In the genomic region with DNA sequence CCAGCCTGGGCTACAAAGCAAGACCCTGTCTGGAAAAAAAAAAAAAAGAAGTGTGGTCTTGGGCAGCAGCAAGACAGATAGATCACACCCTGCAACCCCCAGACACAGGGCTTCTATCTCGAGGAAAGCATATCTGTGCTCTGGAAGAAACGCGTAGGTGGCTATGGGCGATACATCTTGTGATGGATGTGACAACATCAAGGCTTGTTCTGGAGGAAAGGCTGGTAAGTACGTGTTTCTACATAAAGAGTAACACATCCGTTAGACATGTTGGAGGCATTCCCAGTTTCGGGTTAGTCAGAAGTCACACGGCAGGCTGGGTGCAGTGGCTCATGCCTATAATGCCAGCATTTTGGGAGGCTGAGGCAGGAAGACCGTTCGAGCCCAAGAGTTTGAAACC, we compare ENCODE assay signal across 2 cellular contexts.
A peak's percentile ranks its signal among the peaks of the same experiment; 100 is the strongest.
TF ChIP-seq lines count a peak whose summit lies in the region.

No MANE protein-coding gene starts in this region.

TF ChIP-seq in HCT116, 20 proteins besides CTCF, POLR2A, EP300 and RAD21:
- TF ChIP-seq, protein P1, sequence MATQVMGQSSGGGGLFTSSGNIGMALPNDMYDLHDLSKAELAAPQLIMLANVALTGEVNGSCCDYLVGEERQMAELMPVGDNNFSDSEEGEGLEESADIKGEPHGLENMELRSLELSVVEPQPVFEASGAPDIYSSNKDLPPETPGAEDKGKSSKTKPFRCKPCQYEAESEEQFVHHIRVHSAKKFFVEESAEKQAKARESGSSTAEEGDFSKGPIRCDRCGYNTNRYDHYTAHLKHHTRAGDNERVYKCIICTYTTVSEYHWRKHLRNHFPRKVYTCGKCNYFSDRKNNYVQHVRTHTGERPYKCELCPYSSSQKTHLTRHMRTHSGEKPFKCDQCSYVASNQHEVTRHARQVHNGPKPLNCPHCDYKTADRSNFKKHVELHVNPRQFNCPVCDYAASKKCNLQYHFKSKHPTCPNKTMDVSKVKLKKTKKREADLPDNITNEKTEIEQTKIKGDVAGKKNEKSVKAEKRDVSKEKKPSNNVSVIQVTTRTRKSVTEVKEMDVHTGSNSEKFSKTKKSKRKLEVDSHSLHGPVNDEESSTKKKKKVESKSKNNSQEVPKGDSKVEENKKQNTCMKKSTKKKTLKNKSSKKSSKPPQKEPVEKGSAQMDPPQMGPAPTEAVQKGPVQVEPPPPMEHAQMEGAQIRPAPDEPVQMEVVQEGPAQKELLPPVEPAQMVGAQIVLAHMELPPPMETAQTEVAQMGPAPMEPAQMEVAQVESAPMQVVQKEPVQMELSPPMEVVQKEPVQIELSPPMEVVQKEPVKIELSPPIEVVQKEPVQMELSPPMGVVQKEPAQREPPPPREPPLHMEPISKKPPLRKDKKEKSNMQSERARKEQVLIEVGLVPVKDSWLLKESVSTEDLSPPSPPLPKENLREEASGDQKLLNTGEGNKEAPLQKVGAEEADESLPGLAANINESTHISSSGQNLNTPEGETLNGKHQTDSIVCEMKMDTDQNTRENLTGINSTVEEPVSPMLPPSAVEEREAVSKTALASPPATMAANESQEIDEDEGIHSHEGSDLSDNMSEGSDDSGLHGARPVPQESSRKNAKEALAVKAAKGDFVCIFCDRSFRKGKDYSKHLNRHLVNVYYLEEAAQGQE (IDR thresholded peaks at IDR 0.05; ENCODE audit: low read depth), result no peak
- TF ChIP-seq TCF7L2 (IDR thresholded peaks at IDR 0.05; ENCODE audit: borderline replicate concordance, extremely low read depth, insufficient read depth, insufficient read length) (no peak), JUND (IDR thresholded peaks at IDR 0.05) (peak; percentile 55), ELF1 (IDR thresholded peaks at IDR 0.05; ENCODE audit: borderline replicate concordance, low read depth) (no peak), SRF (IDR thresholded peaks at IDR 0.05; ENCODE audit: low read depth) (no peak), SP1 (IDR thresholded peaks at IDR 0.05; ENCODE audit: low read depth) (peak; percentile 81), ZNF274 (IDR thresholded peaks at IDR 0.05; ENCODE audit: low read depth, low read length) (no peak), EZH2phosphoT487 (IDR thresholded peaks at IDR 0.05; ENCODE audit: borderline replicate concordance) (no peak), FOSL1 (IDR thresholded peaks at IDR 0.05; ENCODE audit: low read depth) (no peak), CEBPB (IDR thresholded peaks at IDR 0.05; ENCODE audit: low read depth) (no peak), CBX3 (IDR thresholded peaks at IDR 0.05; ENCODE audit: low read depth) (peak; percentile 56; the same call in 1 of the 2 replicates), EZH2 (IDR thresholded peaks at IDR 0.05) (no peak), POLR2AphosphoS5 (IDR thresholded peaks at IDR 0.05; ENCODE audit: low read depth, low read length) (peak; percentile 50), ZFX (IDR thresholded peaks at IDR 0.05) (no peak), YY1 (IDR thresholded peaks at IDR 0.05; ENCODE audit: extremely low read depth, insufficient replicate concordance, low read depth, low read length) (no peak), EGR1 (IDR thresholded peaks at IDR 0.05; ENCODE audit: low read depth) (peak; percentile 76), SIN3A (IDR thresholded peaks at IDR 0.05; ENCODE audit: low read depth) (peak; percentile 64)
- TF ChIP-seq, protein P2, sequence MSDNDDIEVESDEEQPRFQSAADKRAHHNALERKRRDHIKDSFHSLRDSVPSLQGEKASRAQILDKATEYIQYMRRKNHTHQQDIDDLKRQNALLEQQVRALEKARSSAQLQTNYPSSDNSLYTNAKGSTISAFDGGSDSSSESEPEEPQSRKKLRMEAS (IDR thresholded peaks at IDR 0.05), result peak; percentile 73
- TF ChIP-seq, protein P3, sequence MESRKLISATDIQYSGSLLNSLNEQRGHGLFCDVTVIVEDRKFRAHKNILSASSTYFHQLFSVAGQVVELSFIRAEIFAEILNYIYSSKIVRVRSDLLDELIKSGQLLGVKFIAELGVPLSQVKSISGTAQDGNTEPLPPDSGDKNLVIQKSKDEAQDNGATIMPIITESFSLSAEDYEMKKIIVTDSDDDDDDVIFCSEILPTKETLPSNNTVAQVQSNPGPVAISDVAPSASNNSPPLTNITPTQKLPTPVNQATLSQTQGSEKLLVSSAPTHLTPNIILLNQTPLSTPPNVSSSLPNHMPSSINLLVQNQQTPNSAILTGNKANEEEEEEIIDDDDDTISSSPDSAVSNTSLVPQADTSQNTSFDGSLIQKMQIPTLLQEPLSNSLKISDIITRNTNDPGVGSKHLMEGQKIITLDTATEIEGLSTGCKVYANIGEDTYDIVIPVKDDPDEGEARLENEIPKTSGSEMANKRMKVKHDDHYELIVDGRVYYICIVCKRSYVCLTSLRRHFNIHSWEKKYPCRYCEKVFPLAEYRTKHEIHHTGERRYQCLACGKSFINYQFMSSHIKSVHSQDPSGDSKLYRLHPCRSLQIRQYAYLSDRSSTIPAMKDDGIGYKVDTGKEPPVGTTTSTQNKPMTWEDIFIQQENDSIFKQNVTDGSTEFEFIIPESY (IDR thresholded peaks at IDR 0.05; ENCODE audit: extremely low read depth, insufficient replicate concordance, low read length), result no peak
- TF ChIP-seq, protein P4, sequence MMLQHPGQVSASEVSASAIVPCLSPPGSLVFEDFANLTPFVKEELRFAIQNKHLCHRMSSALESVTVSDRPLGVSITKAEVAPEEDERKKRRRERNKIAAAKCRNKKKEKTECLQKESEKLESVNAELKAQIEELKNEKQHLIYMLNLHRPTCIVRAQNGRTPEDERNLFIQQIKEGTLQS (IDR thresholded peaks at IDR 0.05), result no peak

TF ChIP-seq in endothelial cell of umbilical vein, 7 proteins besides CTCF, POLR2A, EP300 and RAD21:
- TF ChIP-seq FOS (IDR thresholded peaks at IDR 0.05; ENCODE audit: borderline replicate concordance, insufficient read depth, low read length), result no peak
- TF ChIP-seq MYC (IDR thresholded peaks at IDR 0.05; ENCODE audit: low read depth, low read length), result no peak
- no peak for TF ChIP-seq EZH2 (IDR thresholded peaks at IDR 0.05; ENCODE audit: borderline replicate concordance, low read depth, low read length, severe bottlenecking)
- TF ChIP-seq, protein P2 (IDR thresholded peaks at IDR 0.05; ENCODE audit: insufficient read depth, insufficient read length), result no peak
- TF ChIP-seq GATA2 (IDR thresholded peaks at IDR 0.05; ENCODE audit: insufficient read depth, insufficient read length, low read depth, low read length), result no peak
- no peak for TF ChIP-seq JUN (IDR thresholded peaks at IDR 0.05; ENCODE audit: borderline replicate concordance, insufficient read depth, insufficient read length, low read depth)
- TF ChIP-seq POLR2AphosphoS5 (IDR thresholded peaks at IDR 0.05; ENCODE audit: insufficient read depth, low read depth, low read length), result no peak
